In the genomic region with DNA sequence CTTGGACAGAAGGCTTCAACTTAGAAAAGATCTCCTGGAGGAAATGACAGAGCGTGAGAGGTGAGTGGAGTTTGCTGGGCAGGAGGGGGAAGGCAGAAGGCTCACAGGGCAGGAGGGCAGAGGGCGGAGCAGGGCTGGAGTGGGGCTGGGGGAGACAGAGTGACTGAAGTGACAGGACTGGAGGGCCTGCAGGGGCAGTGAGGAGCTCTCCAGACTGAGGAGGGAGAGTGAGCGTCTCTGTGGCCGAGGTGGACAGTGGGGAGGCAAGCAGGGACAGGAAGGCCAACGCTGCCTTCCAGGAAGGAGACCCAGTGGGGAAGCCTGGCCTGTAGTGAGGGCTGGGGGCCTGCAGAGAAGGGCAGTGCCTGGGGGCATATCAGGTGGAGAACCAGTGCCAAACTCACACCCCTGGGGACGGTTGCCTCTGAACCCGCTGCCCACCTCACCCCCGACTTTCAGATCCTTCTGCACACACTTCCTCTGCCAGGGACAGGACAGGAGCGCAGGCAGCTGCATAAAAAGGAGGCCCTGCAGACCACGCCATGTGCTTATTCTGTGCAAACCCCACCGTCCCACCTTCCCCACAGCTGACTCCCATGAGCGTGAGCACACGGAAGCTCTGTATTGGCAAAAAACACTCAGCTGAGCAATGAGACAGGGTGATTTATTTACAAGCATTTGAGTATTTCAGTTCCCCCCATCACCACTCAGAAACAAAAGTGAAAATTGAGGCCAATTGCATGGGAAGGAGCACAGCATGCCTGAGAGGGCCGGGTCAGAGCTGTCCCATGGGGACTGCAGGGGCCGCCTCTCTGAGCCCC, we compare ENCODE assay signal across 11 cellular contexts.
DNase-seq lines count a peak whose midpoint lies in the region; ATAC-seq and TF ChIP-seq lines count a peak whose summit lies in the region.
"Had no signal": no experiment of that assay in that cellular context is flagged by ENCODE, and none has a peak within 500 bp of the region (broad histone marks: within the 10 kb centered on the region; RNA-seq: fewer than 3 reads in every experiment).

No MANE protein-coding gene starts in this region.

- no peak for DNase-seq in CD4-positive, CD25-positive, alpha-beta regulatory T cell
- DNase-seq in T-helper 17 cell, result no peak
- no peak for DNase-seq in Kasumi-1 (lab: John Stamatoyannopoulos, UW)
- DNase-seq in KBM-7, result no peak
- no peak for DNase-seq in NCI-H2171 (lab: John Stamatoyannopoulos, UW)
- no peak for DNase-seq in esophagus squamous epithelium (lab: John Stamatoyannopoulos, UW)
- DNase-seq: erythroblast had no signal

- no peak for TF ChIP-seq CTCF in esophagus squamous epithelium (IDR thresholded peaks at IDR 0.05)

- H3K4me1 Mint-ChIP-seq in CD4-positive, CD25-positive, alpha-beta regulatory T cell, result peaks cover 5 to 68% (median 38%) of the 10 kb centered on the region in 4 donors
- H3K4me1 Mint-ChIP-seq in T-helper 17 cell, result peaks cover 25% of the 10 kb centered on the region

- no peaks in the 10 kb centered on the region for H3K4me1 ChIP-seq in CD4-positive, CD25-positive, alpha-beta regulatory T cell (ENCODE audit: control insufficient read depth, insufficient read depth, low read length, poor library complexity, severe bottlenecking)
- no peaks in the 10 kb centered on the region for H3K4me1 ChIP-seq in esophagus squamous epithelium

- WGBS in esophagus squamous epithelium, 2 donors, result 82 to 86% methylated on average over 7 to 9 of the region's 15 CpGs

- intact Hi-C loops in esophagus squamous epithelium (cut with DNase I), result no loop called here

- no peak overlapping the region for H3K4me3 ChIP-seq in CD4-positive, CD25-positive, alpha-beta regulatory T cell (ENCODE audit: low read depth, low read length)
- no peak overlapping the region for H3K4me3 ChIP-seq in esophagus squamous epithelium
- H3K4me3 ChIP-seq: lung had no signal

- H3K27ac ChIP-seq in CD4-positive, CD25-positive, alpha-beta regulatory T cell (ENCODE audit: insufficient read depth, low read length, poor library complexity, severe bottlenecking), result peak overlapping the region; percentile 42
- no peak overlapping the region for H3K27ac ChIP-seq in esophagus squamous epithelium

- peak overlapping the region in 1 of 4 donors; percentile 28 for H3K4me3 Mint-ChIP-seq in CD4-positive, CD25-positive, alpha-beta regulatory T cell
- no peak overlapping the region for H3K4me3 Mint-ChIP-seq in T-helper 17 cell

- H3K27me3 ChIP-seq in CD4-positive, CD25-positive, alpha-beta regulatory T cell (ENCODE audit: control insufficient read depth, insufficient read depth, low read length), result no peaks in the 10 kb centered on the region
- H3K27me3 ChIP-seq in esophagus squamous epithelium, result no peaks in the 10 kb centered on the region

- H3K36me3 Mint-ChIP-seq in CD4-positive, CD25-positive, alpha-beta regulatory T cell, result peaks cover 59% of the 10 kb centered on the region
- peaks cover 3% of the 10 kb centered on the region for H3K36me3 Mint-ChIP-seq in T-helper 17 cell (ENCODE audit: low read depth)

- no peak for ATAC-seq in CD4-positive, CD25-positive, alpha-beta regulatory T cell (ENCODE audit: low read depth in 2 of 2)
- peak; percentile 97 for ATAC-seq in GM18909 (IDR thresholded peaks at IDR 0.05; ENCODE audit: poor library complexity, unreplicated experiment)
- ATAC-seq in HG02840 (IDR thresholded peaks at IDR 0.05; ENCODE audit: low FRiP score, unreplicated experiment), result peak; percentile 94
- no peak for ATAC-seq in T-helper 17 cell

- no peaks in the 10 kb centered on the region for H3K27me3 Mint-ChIP-seq in CD4-positive, CD25-positive, alpha-beta regulatory T cell
- H3K27me3 Mint-ChIP-seq in T-helper 17 cell, result no peaks in the 10 kb centered on the region

- peak overlapping the region; percentile 84 to 94 (median 86) for H3K27ac Mint-ChIP-seq in CD4-positive, CD25-positive, alpha-beta regulatory T cell
- peak overlapping the region; percentile 75 for H3K27ac Mint-ChIP-seq in T-helper 17 cell
- H3K27ac Mint-ChIP-seq: activated T-helper 2 cell treated with anti-CD3 and anti-CD28 coated beads, Interferon-gamma antibody, Interleukin-2, Interleukin-4, amounts not matched to agents 10 μg/mL and 5 μg/mL and 100 μg/mL, durations not matched to agents 14 hours and 24 hours and 36 hours had no signal

- TF ChIP-seq POLR2A in esophagus squamous epithelium (IDR thresholded peaks at IDR 0.05), result no peak

- no peaks in the 10 kb centered on the region for H3K9me3 ChIP-seq in CD4-positive, CD25-positive, alpha-beta regulatory T cell (ENCODE audit: control insufficient read depth in 2 of 2, low read length in 2 of 2)
- H3K9me3 ChIP-seq in T-helper 17 cell (ENCODE audit: control insufficient read depth, low read length, poor library complexity, severe bottlenecking), result no peaks in the 10 kb centered on the region
- no peaks in the 10 kb centered on the region for H3K9me3 ChIP-seq in esophagus squamous epithelium

- in situ Hi-C loops in KBM-7 (cut with MboI; ENCODE audit: low pct_unique_long_range_greater_than_20kb, low sequenced_read_pairs), result no loop called here

- peaks cover 0 to 2% (median 0%) of the 10 kb centered on the region in 7 donors for H3K9me3 Mint-ChIP-seq in CD4-positive, CD25-positive, alpha-beta regulatory T cell
- H3K9me3 Mint-ChIP-seq: activated T-helper 2 cell treated with anti-CD3 and anti-CD28 coated beads, Interferon-gamma antibody, Interleukin-2, Interleukin-4, amounts not matched to agents 10 μg/mL and 5 μg/mL and 100 μg/mL, durations not matched to agents 14 hours and 24 hours and 36 hours had no signal

- H3K36me3 ChIP-seq in CD4-positive, CD25-positive, alpha-beta regulatory T cell (ENCODE audit: control insufficient read depth, insufficient read depth, low read length), result peaks cover 47% of the 10 kb centered on the region
- no peaks in the 10 kb centered on the region for H3K36me3 ChIP-seq in esophagus squamous epithelium

Comparison
In these comparisons a context has a peak if more than half of its experiments do, and no peak if none do; other contexts are left out.
1. ATAC-seq: peak in GM18909 (single experiment) and HG02840 (single experiment); none in CD4-positive, CD25-positive, alpha-beta regulatory T cell (0 of 2) and T-helper 17 cell (single experiment).